Comparison of ENCODE assay signal across 24 cellular contexts in genomic region chr5:58763390-58763789, GRCh38.
"Had no signal": no experiment of that assay in that cellular context is flagged by ENCODE, and none has a peak within 500 bp of the region (broad histone marks: within the 10 kb centered on the region; RNA-seq: fewer than 3 reads in every experiment).

No MANE protein-coding gene starts in this region.

- H3K27ac ChIP-seq: ascending aorta, cardiac muscle cell, colonic mucosa, epithelial cell of prostate, gastrocnemius medialis, left lung, lower lobe of right lung, right atrium auricular region, thoracic aorta, VCaP had no signal

- H3K36me3 ChIP-seq: ascending aorta, cardiac muscle cell, colonic mucosa, gastrocnemius medialis, left lung, lower lobe of right lung, right atrium auricular region, thoracic aorta had no signal

- H3K36me3 Mint-ChIP-seq: activated CD4-positive, alpha-beta memory T cell treated with anti-CD3 and anti-CD28 coated beads for 36 hours; activated naive CD8-positive, alpha-beta T cell treated with anti-CD3 and anti-CD28 coated beads for 36 hours; brain; natural killer cell had no signal

- H3K4me3 Mint-ChIP-seq: activated CD4-positive, alpha-beta memory T cell treated with anti-CD3 and anti-CD28 coated beads for 36 hours; activated CD4-positive, alpha-beta T cell treated with anti-CD3 and anti-CD28 coated beads, Interleukin-2, amount 10 ng/mL, durations not matched to agents 24 days and 14 days; activated naive CD4-positive, alpha-beta T cell treated with anti-CD3 and anti-CD28 coated beads for 36 hours; activated naive CD8-positive, alpha-beta T cell treated with anti-CD3 and anti-CD28 coated beads for 36 hours; brain; natural killer cell; T-helper 2 cell treated with Interferon-gamma antibody and Interleukin-4, amounts not matched to agents 5 μg/mL and 100 μg/mL, for 36 hours had no signal

- H3K9me3 ChIP-seq: ascending aorta, colonic mucosa, gastrocnemius medialis, left lung, lower lobe of right lung, right atrium auricular region, thoracic aorta had no signal

- H3K27ac Mint-ChIP-seq: activated CD4-positive, alpha-beta memory T cell treated with anti-CD3 and anti-CD28 coated beads for 36 hours; activated CD4-positive, alpha-beta T cell treated with anti-CD3 and anti-CD28 coated beads, Interleukin-2, amount 10 ng/mL, durations not matched to agents 24 days and 14 days; activated naive CD4-positive, alpha-beta T cell treated with anti-CD3 and anti-CD28 coated beads for 36 hours; activated naive CD8-positive, alpha-beta T cell treated with anti-CD3 and anti-CD28 coated beads for 36 hours; brain; natural killer cell; T-helper 2 cell treated with Interferon-gamma antibody and Interleukin-4, amounts not matched to agents 5 μg/mL and 100 μg/mL, for 36 hours had no signal

- H3K9me3 Mint-ChIP-seq: activated CD4-positive, alpha-beta memory T cell treated with anti-CD3 and anti-CD28 coated beads for 36 hours; activated naive CD4-positive, alpha-beta T cell treated with anti-CD3 and anti-CD28 coated beads for 36 hours; activated naive CD8-positive, alpha-beta T cell treated with anti-CD3 and anti-CD28 coated beads for 36 hours; brain; natural killer cell; T-helper 2 cell treated with Interferon-gamma antibody and Interleukin-4, amounts not matched to agents 5 μg/mL and 100 μg/mL, for 36 hours had no signal

- H3K4me1 ChIP-seq: ascending aorta had no signal

- H3K27me3 ChIP-seq: ascending aorta, cardiac muscle cell, colonic mucosa, gastrocnemius medialis, left lung, right atrium auricular region had no signal

- ATAC-seq: gastrocnemius medialis, natural killer cell had no signal

- DNase-seq: activated CD4-positive, alpha-beta memory T cell treated with anti-CD3 and anti-CD28 coated beads for 36 hours; activated CD4-positive, alpha-beta T cell treated with anti-CD3 and anti-CD28 coated beads, Interleukin-2, amount 10 ng/mL, durations not matched to agents 24 days and 14 days; activated CD8-positive, alpha-beta memory T cell treated with anti-CD3 and anti-CD28 coated beads, Interleukin-2, amount 50 U/mL, for 4 hours; activated effector memory CD4-positive, alpha-beta T cell treated with anti-CD3 and anti-CD28 coated beads, Interleukin-2, amount 50 U/mL, for 16 hours; activated naive CD4-positive, alpha-beta T cell treated with anti-CD3 and anti-CD28 coated beads for 36 hours; activated naive CD8-positive, alpha-beta T cell treated with anti-CD3 and anti-CD28 coated beads for 36 hours; cerebellar nuclear complex; colonic mucosa; effector CD8-positive, alpha-beta T cell; gastrocnemius medialis; glutamatergic neuron; left lung; lower lobe of right lung; mesenchymal stem cell; natural killer cell; stimulated activated naive CD4-positive, alpha-beta T cell treated with Interleukin-2 at 50 U/mL for 16 hours had no signal

- H3K27me3 Mint-ChIP-seq: activated CD4-positive, alpha-beta memory T cell treated with anti-CD3 and anti-CD28 coated beads for 36 hours; activated CD4-positive, alpha-beta T cell treated with anti-CD3 and anti-CD28 coated beads, Interleukin-2, amount 10 ng/mL, durations not matched to agents 24 days and 14 days; activated naive CD8-positive, alpha-beta T cell treated with anti-CD3 and anti-CD28 coated beads for 36 hours; brain had no signal

- H3K4me3 ChIP-seq: ascending aorta, cardiac muscle cell, colonic mucosa, gastrocnemius medialis, left lung, lower lobe of right lung, right atrium auricular region, thoracic aorta had no signal
